In the genomic region with DNA sequence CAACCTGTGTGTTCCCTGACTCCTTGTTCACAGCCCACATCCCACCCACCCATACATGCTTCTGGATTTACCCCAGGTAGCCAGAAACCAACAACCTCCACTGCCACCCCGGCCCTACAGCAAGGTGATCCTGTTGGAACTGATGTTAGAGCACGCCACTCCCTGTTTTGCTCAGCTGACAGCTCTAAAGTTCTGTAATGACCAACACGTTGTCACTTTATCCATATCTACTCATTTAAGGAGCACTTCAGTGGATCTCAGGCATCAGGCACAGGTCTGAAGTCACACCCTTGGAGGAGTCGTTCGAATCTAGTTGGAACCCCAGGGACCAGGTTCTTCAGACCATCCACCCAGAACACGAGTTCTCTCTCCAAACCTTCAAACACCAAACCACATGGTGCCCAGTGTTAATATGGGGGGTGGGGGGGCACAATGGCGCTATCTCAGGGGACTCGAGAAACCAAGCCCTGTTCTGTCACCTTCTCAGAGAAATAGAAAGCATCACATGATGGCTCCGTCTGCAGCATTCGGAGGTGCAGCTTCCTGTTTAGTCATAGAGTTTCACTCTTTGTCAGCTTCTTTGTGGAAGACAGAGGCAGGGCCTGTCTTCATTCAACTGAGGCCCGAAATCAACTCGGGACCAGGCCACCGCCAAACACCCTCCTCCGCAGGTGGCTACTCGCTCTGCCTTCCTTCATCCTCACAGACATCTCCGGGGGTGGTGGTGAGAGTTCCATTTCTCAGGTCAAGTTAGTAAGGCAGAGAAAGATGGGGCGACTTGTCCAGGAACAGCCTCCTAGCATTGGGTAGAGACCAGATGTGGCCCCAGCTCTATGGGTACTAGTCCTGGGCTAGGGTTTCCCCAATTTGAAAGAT, we compare ENCODE assay signal across 8 cellular contexts.
DNase-seq lines count a peak whose midpoint lies in the region; ATAC-seq and TF ChIP-seq lines count a peak whose summit lies in the region.

No MANE protein-coding gene starts in this region.

- no peak overlapping the region for H3K27ac ChIP-seq in tibial artery

- DNase-seq in GM10266 (ENCODE audit: extremely low spot score) (peak; percentile 83), MV-4-11 (lab: John Stamatoyannopoulos, UW) (peak; percentile 70), tibial artery (no peak), EL (no peak), AG20443 (ENCODE audit: low spot score) (no peak)
- DNase-seq in activated naive CD4-positive, alpha-beta T cell treated with Interleukin-2 at 50 U/mL for 16 hours, result peak; percentile 78
- peak; percentile 65 for DNase-seq in stimulated activated CD4-positive, alpha-beta T cell treated with anti-CD3 and anti-CD28 coated beads, Interleukin-4, amount 100 ng/mL, for 1 hour

- intact Hi-C loops in tibial artery (cut with DNase I; ENCODE audit: low total_unique reads), result no loop called here

- no peak for TF ChIP-seq CTCF in GM10266 (IDR thresholded peaks at IDR 0.05; ENCODE audit: control insufficient read depth, insufficient read depth, low read depth, missing control alignments)
- no peak for TF ChIP-seq CTCF in tibial artery (IDR thresholded peaks at IDR 0.05)

- no peaks in the 10 kb centered on the region for H3K36me3 ChIP-seq in tibial artery

- H3K27me3 ChIP-seq in tibial artery, result no peaks in the 10 kb centered on the region

- ATAC-seq in GM21717 (IDR thresholded peaks at IDR 0.05; ENCODE audit: unreplicated experiment), result peak; percentile 66

- no peaks in the 10 kb centered on the region for H3K9me3 ChIP-seq in tibial artery

- no peak overlapping the region for H3K4me3 ChIP-seq in tibial artery

- H3K4me1 ChIP-seq in tibial artery, result peaks cover 0 to 12% (median 7%) of the 10 kb centered on the region in 4 donors

Comparison
In these comparisons a context has a peak if more than half of its experiments do, and no peak if none do; other contexts are left out.
1. DNase-seq: peak in GM10266 (single experiment), MV-4-11 (single experiment), activated naive CD4-positive, alpha-beta T cell treated with Interleukin-2 at 50 U/mL for 16 hours (single experiment) and stimulated activated CD4-positive, alpha-beta T cell treated with anti-CD3 and anti-CD28 coated beads, Interleukin-4, amount 100 ng/mL, for 1 hour (single experiment); none in tibial artery (0 of 2), EL (single experiment) and AG20443 (single experiment).